8 cellular contexts compared by ENCODE assay signal in the genomic region with DNA sequence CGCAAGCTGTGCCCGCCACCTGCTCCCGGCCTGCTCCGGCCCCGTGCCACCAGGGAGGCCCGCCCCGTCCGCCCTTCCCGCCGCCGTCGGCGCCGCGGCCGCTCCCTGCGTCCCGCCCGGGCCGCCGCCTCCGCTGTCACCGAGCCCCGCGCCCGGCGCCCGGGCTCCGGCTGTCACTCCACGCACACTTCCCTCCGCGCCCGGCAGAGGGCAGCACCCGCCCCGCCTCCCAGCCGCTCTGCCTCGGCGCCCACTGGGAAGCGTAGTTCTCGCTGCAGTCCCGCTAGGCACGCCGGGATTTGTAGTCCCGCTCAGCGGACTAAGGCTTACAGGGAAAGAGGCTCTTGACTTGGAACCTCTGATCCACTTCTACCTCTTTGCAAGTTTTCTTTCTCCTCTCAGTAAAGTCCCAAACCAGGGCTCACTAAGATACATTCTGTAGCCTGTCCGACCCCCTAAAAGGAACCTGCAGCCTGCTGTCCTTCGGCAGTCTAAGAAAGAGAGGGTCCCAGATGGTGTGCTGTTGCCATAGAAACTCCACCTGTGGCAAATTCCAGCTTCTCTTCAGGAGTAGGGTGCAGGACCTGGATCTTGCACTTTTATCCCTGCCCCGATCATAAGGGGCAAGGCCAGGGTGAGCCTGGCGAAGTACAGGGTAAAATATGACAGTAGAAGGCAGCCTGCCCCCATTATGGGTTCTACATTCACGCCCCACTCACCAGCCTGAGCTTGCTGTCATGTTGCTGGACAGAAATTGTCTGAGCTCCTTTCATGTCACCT. TPM values are rescaled to one million over a fixed set of nuclear protein-coding genes. Genes with fewer than 3 reads are reported as not detected.
DNase-seq lines count a peak whose midpoint lies in the region; ATAC-seq lines count a peak whose summit lies in the region.

A gene (minus strand): TSS at position 182 of the 780 bp plus-strand sequence. CDS start 44,395 bp downstream, outside the sequence.

- intact Hi-C loops in left colon (cut with DNase I, micrococcal nuclease) = no loop called here

- DNase-seq in AG20443 (ENCODE audit: low spot score) (peak; percentile 98), NCI-H510A (lab: John Stamatoyannopoulos, UW) (peak; percentile 94), left colon (peak; percentile 94 to 97)
- DNase-seq in activated CD4-positive, alpha-beta T cell treated with anti-CD3 and anti-CD28 coated beads for 48 hours = peak; percentile 95
- DNase-seq in stimulated activated CD4-positive, alpha-beta T cell treated with anti-CD3 and anti-CD28 coated beads, Interleukin-1b, Interleukin-23, amount 100 ng/mL, for 48 hours = peak; percentile 93

- ATAC-seq in GM19035 (IDR thresholded peaks at IDR 0.05; ENCODE audit: unreplicated experiment) (peak; percentile 47), HG03378 (IDR thresholded peaks at IDR 0.05; ENCODE audit: unreplicated experiment) (peak; percentile 46), left colon (peak; percentile 72)

- H3K27ac ChIP-seq in cingulate gyrus (ENCODE audit: low read depth, low read length) = peak within 1 kb of the TSS; percentile 97

RNA-seq across cellular contexts. Expression of the gene that starts here (rescaled TPM):
- 10 to 100 TPM; 24.3 to 29.7 TPM for total RNA-seq in left colon

Comparison
In these comparisons a context has a peak if more than half of its experiments do, and no peak if none do; other contexts are left out.
1. Peak in every context shown above with its lines: DNase-seq, ATAC-seq and H3K27ac ChIP-seq.